Comparison of ENCODE assay signal across 8 cellular contexts in genomic region chr21:32726742-32727477, GRCh38. TPM values are rescaled to one million over a fixed set of nuclear protein-coding genes. Genes with fewer than 3 reads are reported as not detected.
A peak's percentile ranks its signal among the peaks of the same experiment; 100 is the strongest.
DNase-seq lines count a peak whose midpoint lies in the region; ATAC-seq and TF ChIP-seq lines count a peak whose summit lies in the region.

No MANE protein-coding gene starts in this region.

- H3K4me1 ChIP-seq in gastroesophageal sphincter (peaks cover 0 to 19% (median 7%) of the 10 kb centered on the region in 3 donors), neuronal stem cell (ENCODE audit: control insufficient read depth in 2 of 2, insufficient read depth in 1 of 2, low read depth in 1 of 2, low read length in 2 of 2) (peaks cover 2 to 4% of the 10 kb centered on the region in 2 donors)

- H2BK120ac ChIP-seq in neuronal stem cell (ENCODE audit: low read depth, low read length): no peak overlapping the region

- TF ChIP-seq POLR2A in gastroesophageal sphincter (IDR thresholded peaks at IDR 0.05): no peak

- peak overlapping the region; percentile 74 to 96 (median 94) for H3K27ac ChIP-seq in gastroesophageal sphincter
- no peak overlapping the region for H3K27ac ChIP-seq in neuronal stem cell (replicated peaks; ENCODE audit: low read length)

- H3K4ac ChIP-seq in neuronal stem cell (ENCODE audit: low read length): no peak overlapping the region

- no peak overlapping the region for H2AK5ac ChIP-seq in neuronal stem cell (ENCODE audit: low read depth, low read length)

- CTCF ChIA-PET in AG04449 (lab: Yijun Ruan, JAX): interaction anchor here (0.7 to 1.4 kb wide), 4 partner anchors 9 to 47 kb away, joined by 3 read pairs; no protein-coding TSS in a partner anchor

- POLR2A ChIA-PET in AG04449 (lab: Yijun Ruan, JAX): interaction anchor here (1.1 to 2.2 kb wide), 5 partner anchors 12 to 83 kb away, joined by 3 to 15 read pairs (median 5); partner anchors contain the start of gene PAXBP1

- no peak for DNase-seq in AG04449 (ENCODE audit: low read depth, low spot score)
- DNase-seq in GM13976 (ENCODE audit: low spot score): peak; percentile 16
- peak; percentile 43 for DNase-seq in NCI-H526 treated with DMSO at 0.1 percent for 48 hours (lab: John Stamatoyannopoulos, UW)
- DNase-seq in neuronal stem cell (ENCODE audit: low spot score): peak; percentile 30
- DNase-seq in ecto neural progenitor cell (ENCODE audit: low spot score): no peak

- ATAC-seq in activated T-helper 17 cell treated with anti-CD3 and anti-CD28 coated beads, Interleukin-2, amount 50 U/mL, for 72 hours (replicated peaks): peak; percentile 7
- ATAC-seq in gastroesophageal sphincter (no peak), GM18873 (IDR thresholded peaks at IDR 0.05; ENCODE audit: low FRiP score, unreplicated experiment) (no peak)

- H3K14ac ChIP-seq in neuronal stem cell (ENCODE audit: low read length): no peak overlapping the region

- TF ChIP-seq CTCF in AG04449 (IDR thresholded peaks at IDR 0.05; ENCODE audit: insufficient read depth, low read length, missing control alignments) (no peak), GM13976 (IDR thresholded peaks at IDR 0.05; ENCODE audit: borderline replicate concordance, control extremely low read depth, extremely low read depth, insufficient read depth, missing control alignments) (no peak), gastroesophageal sphincter (IDR thresholded peaks at IDR 0.05) (no peak)

- no peak overlapping the region for H4K8ac ChIP-seq in neuronal stem cell (ENCODE audit: low read depth, low read length)

- whole genome bisulfite sequencing in gastroesophageal sphincter (ENCODE audit: low coverage in 1 of 2), 2 donors: 0% methylated on average over 16 to 22 of the region's 22 CpGs
- no CpG with 5 or more reads among the region's 22 CpGs for WGBS in neuronal stem cell (ENCODE audit: extremely low coverage in 2 of 2, insufficient read length in 2 of 2, insufficient replicate concordance in 1 of 2), 2 donors

- peak overlapping the region; percentile 93 for H3K4me3 ChIP-seq in AG04449 (ENCODE audit: low read depth, low read length)
- peak overlapping the region; percentile 67 to 82 for H3K4me3 ChIP-seq in gastroesophageal sphincter
- H3K4me3 ChIP-seq in neuronal stem cell (ENCODE audit: low read length in 2 of 2): peak overlapping the region; percentile 88 to 92

- peaks cover 9% of the 10 kb centered on the region for H3K4me1 Mint-ChIP-seq in activated T-helper 17 cell treated with anti-CD3 and anti-CD28 coated beads, Interleukin-2, amount 50 U/mL, for 72 hours

- H3K79me1 ChIP-seq in neuronal stem cell (ENCODE audit: low read depth, low read length): no peaks in the 10 kb centered on the region

- H3K36me3 Mint-ChIP-seq in activated T-helper 17 cell treated with anti-CD3 and anti-CD28 coated beads, Interleukin-2, amount 50 U/mL, for 72 hours (ENCODE audit: low read depth): peaks cover 40% of the 10 kb centered on the region

- peak overlapping the region; percentile 92 for H3K4me3 Mint-ChIP-seq in activated T-helper 17 cell treated with anti-CD3 and anti-CD28 coated beads, Interleukin-2, amount 50 U/mL, for 72 hours

- no peak for TF ChIP-seq EP300 in gastroesophageal sphincter (IDR thresholded peaks at IDR 0.05)

- H3K36me3 ChIP-seq in gastroesophageal sphincter (peaks cover 0 to 8% of the 10 kb centered on the region in 2 donors), neuronal stem cell (replicated peaks in 1 of 2; ENCODE audit: control insufficient read depth in 2 of 2, insufficient read depth in 2 of 2, low read length in 2 of 2) (no peaks in the 10 kb centered on the region)

- H4K91ac ChIP-seq in neuronal stem cell (ENCODE audit: low read depth, low read length, poor library complexity): no peak overlapping the region

- H2BK5ac ChIP-seq in neuronal stem cell (ENCODE audit: low read length): peak overlapping the region; percentile 78

- no peak overlapping the region for H2BK12ac ChIP-seq in neuronal stem cell (ENCODE audit: low read length)

- H3K18ac ChIP-seq in neuronal stem cell (ENCODE audit: low read length): no peak overlapping the region

- H3K4me2 ChIP-seq in neuronal stem cell (ENCODE audit: insufficient read depth, low read length, poor library complexity, severe bottlenecking): peak overlapping the region; percentile 79

- no peaks in the 10 kb centered on the region for H3K27me3 ChIP-seq in gastroesophageal sphincter
- H3K27me3 ChIP-seq in neuronal stem cell (ENCODE audit: control insufficient read depth in 3 of 3, insufficient read depth in 3 of 3, low read depth in 1 of 3, low read length in 3 of 3): no peaks in the 10 kb centered on the region

- H3K9me3 Mint-ChIP-seq in activated T-helper 17 cell treated with anti-CD3 and anti-CD28 coated beads, Interleukin-2, amount 50 U/mL, for 72 hours: no peaks in the 10 kb centered on the region

- no peak overlapping the region for H3K9ac ChIP-seq in neuronal stem cell (ENCODE audit: low read depth, low read length, poor library complexity)

- no peak overlapping the region for H2BK15ac ChIP-seq in neuronal stem cell (ENCODE audit: low read length)

- H3K27ac Mint-ChIP-seq in activated T-helper 17 cell treated with anti-CD3 and anti-CD28 coated beads, Interleukin-2, amount 50 U/mL, for 72 hours: peak overlapping the region; percentile 93

- peak overlapping the region; percentile 99 for H2AFZ ChIP-seq in neuronal stem cell (ENCODE audit: low read length)

- no peaks in the 10 kb centered on the region for H3K27me3 Mint-ChIP-seq in activated T-helper 17 cell treated with anti-CD3 and anti-CD28 coated beads, Interleukin-2, amount 50 U/mL, for 72 hours

- in situ Hi-C loops in GM13976 (cut with MboI; ENCODE audit: low sequenced_read_pairs, unreplicated experiment): no loop called here

- H3K23ac ChIP-seq in neuronal stem cell (ENCODE audit: low read depth, low read length, poor library complexity): no peak overlapping the region

- no peaks in the 10 kb centered on the region for H3K9me3 ChIP-seq in gastroesophageal sphincter
- no peaks in the 10 kb centered on the region for H3K9me3 ChIP-seq in neuronal stem cell (replicated peaks in 1 of 2; ENCODE audit: control insufficient read depth in 2 of 2, insufficient read depth in 1 of 2, low read depth in 1 of 2, low read length in 2 of 2)

RNA-seq across cellular contexts. Expression of gene SYNJ1, which starts 0.9 kb away (rescaled TPM):
- total RNA-seq in activated T-helper 17 cell treated with anti-CD3 and anti-CD28 coated beads, Interleukin-2, amount 50 U/mL, for 72 hours: 10 to 100 TPM; 13.8 to 22.5 TPM
- 10 to 100 TPM in 2 of 4 donors, 1 to 10 TPM in 2; 8.8 to 12.4 (median 10.2) TPM for total RNA-seq in gastroesophageal sphincter
- polyA plus RNA-seq in neuronal stem cell (2013, experiment 1 of 2): 3.4 TPM
- 2.5 TPM for polyA plus RNA-seq in neuronal stem cell (2013, experiment 2 of 2)

RNA-seq across cellular contexts. Expression of gene PAXBP1, which starts 44.6 kb away (rescaled TPM):
- total RNA-seq in activated T-helper 17 cell treated with anti-CD3 and anti-CD28 coated beads, Interleukin-2, amount 50 U/mL, for 72 hours: 100 to 1,000 TPM in 1 of 2 donors, 10 to 100 TPM in 1; 44.4 to 126 TPM
- 10 to 100 TPM; 21.0 to 49.8 (median 33.9) TPM for total RNA-seq in gastroesophageal sphincter
- 63.7 TPM for polyA plus RNA-seq in neuronal stem cell (2013, experiment 1 of 2)
- 65.0 TPM for polyA plus RNA-seq in neuronal stem cell (2013, experiment 2 of 2)

Comparison
In these comparisons a context has a peak if more than half of its experiments do, and no peak if none do; other contexts are left out.
1. DNase-seq: peak in GM13976 (single experiment), NCI-H526 treated with DMSO at 0.1 percent for 48 hours (single experiment) and neuronal stem cell (single experiment); none in AG04449 (single experiment) and ecto neural progenitor cell (single experiment).
2. Peak in every context shown above with its lines, with median percentiles within 50 percentile points of each other: H3K4me3 ChIP-seq.